10 cellular contexts compared by ENCODE assay signal in genomic region chr3:25427155-25428002, GRCh38. TPM values are rescaled to one million over a fixed set of nuclear protein-coding genes. Genes with fewer than 3 reads are reported as not detected.
DNase-seq lines count a peak whose midpoint lies in the region; ATAC-seq, FAIRE-seq and TF ChIP-seq lines count a peak whose summit lies in the region.
"Had no signal": no experiment of that assay in that cellular context is flagged by ENCODE, and none has a peak within 500 bp of the region (broad histone marks: within the 10 kb centered on the region; RNA-seq: fewer than 3 reads in every experiment).

No MANE protein-coding gene starts in this region.

- H4K20me1 ChIP-seq in endothelial cell of umbilical vein (replicated peaks; ENCODE audit: control insufficient read depth, extremely low read depth, insufficient read depth, low read length) = no peaks in the 10 kb centered on the region

- H3K4me1 ChIP-seq in endothelial cell of umbilical vein (ENCODE audit: control insufficient read depth, extremely low read depth, insufficient read depth, low read length) (peaks cover 19% of the 10 kb centered on the region), mucosa of descending colon (ENCODE audit: low read depth) (no peaks in the 10 kb centered on the region), upper lobe of left lung (peaks cover 0 to 17% (median 10%) of the 10 kb centered on the region in 4 donors)

- 10 to 11% methylated on average over 19 of the region's 19 CpGs for WGBS in upper lobe of left lung, 2 donors

- TF ChIP-seq POLR2A in endothelial cell of umbilical vein (IDR thresholded peaks at IDR 0.05; ENCODE audit: low read depth, low read length) = no peak
- TF ChIP-seq POLR2A in upper lobe of left lung (IDR thresholded peaks at IDR 0.05) = no peak

- H3K4me3 ChIP-seq in endothelial cell of umbilical vein (replicated peaks in 1 of 3; ENCODE audit: insufficient read depth in 1 of 3, low read depth in 1 of 3, low read length in 3 of 3) = peak overlapping the region; percentile 45 to 100 (median 75)
- H3K4me3 ChIP-seq in mucosa of descending colon = no peak overlapping the region
- H3K4me3 ChIP-seq in upper lobe of left lung = peak overlapping the region; percentile 49 to 57 (median 55)

- H3K4me2 ChIP-seq in endothelial cell of umbilical vein (ENCODE audit: insufficient read depth, low read length) = peak overlapping the region; percentile 99

- H2AFZ ChIP-seq in endothelial cell of umbilical vein (ENCODE audit: low read depth, low read length) = no peak overlapping the region

- H3K9me1 ChIP-seq in endothelial cell of umbilical vein (replicated peaks; ENCODE audit: control insufficient read depth, extremely low read depth, insufficient read depth, low read length) = no peaks in the 10 kb centered on the region

- dilution Hi-C loops in endothelial cell of umbilical vein (cut with MboI; ENCODE audit: extremely low pct_ligation_motif_present, low sequenced_read_pairs) = no loop called here

- peak; percentile 40 for FAIRE-seq in endothelial cell of umbilical vein (lab: Jason Lieb, UNC)

- CTCF ChIA-PET in endothelial cell of umbilical vein (lab: Charles Lee) = interaction anchor here (0.8 to 2.6 kb wide), 11 partner anchors 14 to 654 kb away, joined by 3 to 24 read pairs (median 5); no protein-coding TSS in a partner anchor

- H3K36me3 ChIP-seq in endothelial cell of umbilical vein (ENCODE audit: control insufficient read depth in 2 of 2, extremely low read depth in 1 of 2, insufficient read depth in 2 of 2, low read length in 2 of 2) (no peaks in the 10 kb centered on the region), mucosa of descending colon (ENCODE audit: low read depth) (no peaks in the 10 kb centered on the region), upper lobe of left lung (no peaks in the 10 kb centered on the region)

- POLR2A ChIA-PET in endothelial cell of umbilical vein (lab: Charles Lee) = interaction anchor here (0.5 to 2.4 kb wide), 12 partner anchors 19 to 169 kb away, joined by 3 to 12 read pairs (median 4); no protein-coding TSS in a partner anchor

- ATAC-seq in mucosa of descending colon (peak; percentile 29), upper lobe of left lung (ENCODE audit: low FRiP score in 2 of 2) (peak in 1 of 2 donors; percentile 27)

- H3K27ac ChIP-seq in endothelial cell of umbilical vein (ENCODE audit: insufficient read depth, low read depth, low read length) (peak overlapping the region; percentile 96), upper lobe of left lung (peak overlapping the region; percentile 73 to 89 (median 84))
- H3K27ac ChIP-seq: 22Rv1 had no signal

- intact Hi-C loops in endothelial cell of umbilical vein (cut with micrococcal nuclease) (loop anchor here (1.0 to 5.0 kb wide), 8 partner anchors 31 to 653 kb away; partner anchors contain the start of gene TOP2B), mucosa of descending colon (cut with DNase I, micrococcal nuclease) (no loop called here)

- peaks cover 42% of the 10 kb centered on the region for H3K79me2 ChIP-seq in endothelial cell of umbilical vein (ENCODE audit: control insufficient read depth, insufficient read depth, low read length)

- H3K9me3 ChIP-seq in endothelial cell of umbilical vein (replicated peaks; ENCODE audit: control insufficient read depth, insufficient read depth, low read length) = no peaks in the 10 kb centered on the region
- no peaks in the 10 kb centered on the region for H3K9me3 ChIP-seq in mucosa of descending colon
- no peaks in the 10 kb centered on the region for H3K9me3 ChIP-seq in upper lobe of left lung

- H3K27me3 ChIP-seq in endothelial cell of umbilical vein (ENCODE audit: control insufficient read depth in 2 of 2, insufficient read depth in 2 of 2, low read length in 2 of 2) = no peaks in the 10 kb centered on the region
- H3K27me3 ChIP-seq in upper lobe of left lung = no peaks in the 10 kb centered on the region

- no peak for TF ChIP-seq CTCF in endothelial cell of umbilical vein (IDR thresholded peaks at IDR 0.05; ENCODE audit: extremely low read depth in 1 of 2, insufficient read depth in 1 of 2, low read depth in 1 of 2, low read length in 2 of 2)
- no peak for TF ChIP-seq CTCF in mucosa of descending colon (IDR thresholded peaks at IDR 0.05)
- no peak for TF ChIP-seq CTCF in upper lobe of left lung (IDR thresholded peaks at IDR 0.05)

- H3K9ac ChIP-seq in endothelial cell of umbilical vein (replicated peaks; ENCODE audit: extremely low read depth, insufficient read depth, low read length) = peak overlapping the region; percentile 98

- TSS peak; percentile 82 for BruUV-seq in endothelial cell of umbilical vein (replicated peaks; lab: Mats Ljungman, UMichigan)

- no peak for TF ChIP-seq EP300 in upper lobe of left lung (IDR thresholded peaks at IDR 0.05)

- peak; percentile 39 for DNase-seq in DMS53 (lab: John Stamatoyannopoulos, UW)
- no peak for DNase-seq in DMS53 treated with DMSO at 0.1 percent for 48 hours (lab: John Stamatoyannopoulos, UW; ENCODE audit: unreplicated experiment)
- peak; percentile 48 for DNase-seq in endothelial cell of umbilical vein (ENCODE audit: low read depth, low spot score)
- no peak for DNase-seq in mucosa of descending colon
- peak in 1 of 2 donors; percentile 50 for DNase-seq in upper lobe of left lung
- no peak for DNase-seq in SW480 (ENCODE audit: low spot score)
- DNase-seq in T-helper 9 cell = no peak
- DNase-seq in hepatic stellate cell (ENCODE audit: low spot score) = no peak
- DNase-seq: cerebellar nuclear complex had no signal

TF ChIP-seq in endothelial cell of umbilical vein, 7 proteins besides CTCF, POLR2A, EP300 and RAD21:
- no peak for TF ChIP-seq MYC (IDR thresholded peaks at IDR 0.05; ENCODE audit: low read depth, low read length)
- TF ChIP-seq FOS (IDR thresholded peaks at IDR 0.05; ENCODE audit: borderline replicate concordance, insufficient read depth, low read length) = peak; percentile 24
- peak; percentile 10 for TF ChIP-seq JUN (IDR thresholded peaks at IDR 0.05; ENCODE audit: borderline replicate concordance, insufficient read depth, insufficient read length, low read depth)

RNA-seq across cellular contexts. Expression of gene RARB, which starts 0.7 kb away (rescaled TPM):
- total RNA-seq in endothelial cell of umbilical vein (19.3 and 23.4 TPM in 2 replicates), mucosa of descending colon (1 to 10 TPM; 1.2 to 8.7 (median 1.9) TPM), upper lobe of left lung (10 to 100 TPM in 2 of 6 donors, 1 to 10 TPM in 4; 3.9 to 15.4 (median 6.4) TPM)
- polyA plus RNA-seq in endothelial cell of umbilical vein = 13.6 and 15.3 TPM in 2 replicates
- 17.9 and 18.9 TPM in 2 replicates for polyA plus RNA-seq in endothelial cell of umbilical vein (2011; cell fraction: cytosol; rRNA removed)
- polyA plus RNA-seq in endothelial cell of umbilical vein (2011; cell fraction: nucleus; rRNA removed) = 27.6 and 30.3 TPM in 2 replicates
- 34.3 and 35.5 TPM in 2 replicates for polyA plus RNA-seq in endothelial cell of umbilical vein (2012)
- polyA minus RNA-seq in endothelial cell of umbilical vein = 44.0 and 59.0 TPM in 2 replicates
- polyA minus RNA-seq in endothelial cell of umbilical vein (2011; cell fraction: cytosol; rRNA and poly(A)+ RNA removed) = not detected
- polyA minus RNA-seq in endothelial cell of umbilical vein (2011; cell fraction: nucleus; rRNA and poly(A)+ RNA removed) = 127 and 202 TPM in 2 replicates

Comparison
In these comparisons a context has a peak if more than half of its experiments do, and no peak if none do; other contexts are left out.
1. DNase-seq: peak in DMS53 (single experiment) and endothelial cell of umbilical vein (single experiment); none in DMS53 treated with DMSO at 0.1 percent for 48 hours (single experiment), mucosa of descending colon (0 of 3), SW480 (single experiment), T-helper 9 cell (single experiment) and hepatic stellate cell (single experiment).